1 cellular context compared by ENCODE assay signal in the genomic region with DNA sequence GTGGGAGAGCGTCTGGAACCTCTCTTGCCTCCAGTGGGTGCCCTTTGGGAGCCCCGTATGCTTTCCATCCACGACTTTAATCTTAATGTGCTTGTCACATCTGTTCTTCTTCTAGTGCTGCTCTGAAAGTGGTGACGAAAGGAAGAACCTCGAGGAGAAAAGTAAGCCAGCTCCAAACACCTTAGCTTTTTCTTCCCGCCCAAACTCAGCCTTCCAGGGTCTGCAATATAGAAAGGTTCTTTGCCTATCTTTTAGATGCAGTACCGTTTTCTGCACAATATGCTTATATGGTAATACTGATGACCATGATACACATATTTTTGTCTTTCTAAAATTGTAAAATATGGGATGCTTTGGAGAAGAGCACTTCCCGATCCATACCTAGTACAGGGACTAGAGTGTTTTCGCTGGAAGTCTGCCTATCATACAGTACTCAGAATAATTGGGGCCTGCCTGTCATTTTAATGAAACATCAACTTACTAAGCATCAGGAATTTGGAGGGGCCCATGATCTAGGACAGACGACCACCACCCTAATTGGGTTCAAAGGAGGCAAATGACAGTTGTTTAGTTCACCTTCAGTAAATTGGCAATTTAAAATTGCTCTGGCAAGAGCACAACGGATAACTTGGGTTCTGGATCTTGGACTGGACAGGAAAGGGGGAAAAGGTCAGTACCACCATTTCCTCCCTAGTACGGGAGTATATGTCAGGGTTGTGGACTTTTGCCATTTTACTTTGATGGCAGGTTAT.
TF ChIP-seq lines count a peak whose summit lies in the region.

No MANE protein-coding gene starts in this region.

TF ChIP-seq in IMR-90, 13 proteins besides CTCF, POLR2A, EP300 and RAD21 (continued from another document):
- no peak for TF ChIP-seq USF2 (IDR thresholded peaks at IDR 0.05; ENCODE audit: low read depth, low read length)
- TF ChIP-seq RCOR1 (IDR thresholded peaks at IDR 0.05; ENCODE audit: insufficient replicate concordance, low read length): no peak
- TF ChIP-seq FOS (IDR thresholded peaks at IDR 0.05; ENCODE audit: low read depth, low read length): no peak
- no peak for TF ChIP-seq SMC3 (IDR thresholded peaks at IDR 0.05; ENCODE audit: low read depth, low read length)
